Comparison of ENCODE assay signal across 9 cellular contexts in genomic region chr13:79815041-79815440, GRCh38.
"Had no signal": no experiment of that assay in that cellular context is flagged by ENCODE, and none has a peak within 500 bp of the region (broad histone marks: within the 10 kb centered on the region; RNA-seq: fewer than 3 reads in every experiment).

No MANE protein-coding gene starts in this region.

- H3K27ac Mint-ChIP-seq: GM23338, H9, HFFc6 had no signal

- H3K4me3 Mint-ChIP-seq: GM23338, H9, HFFc6 had no signal

- H3K27ac ChIP-seq: HL-60 had no signal

- ATAC-seq: GM23338, K562 had no signal

- H3K9me3 Mint-ChIP-seq: HFFc6 had no signal

- DNase-seq: H9, HCEC 1CT, HFFc6, IMR-90 had no signal

- FAIRE-seq: H1, H54, K562 had no signal

- H3K4me2 ChIP-seq: GM23338 had no signal

- H3K4me3 ChIP-seq: GM23338, K562 had no signal

- H2AFZ ChIP-seq: GM23338 had no signal
